Comparison of ENCODE assay signal across 8 cellular contexts in genomic region chr2:127386246-127386645, GRCh38. TPM values are rescaled to one million over a fixed set of nuclear protein-coding genes. Genes with fewer than 3 reads are reported as not detected.
DNase-seq lines count a peak whose midpoint lies in the region; ATAC-seq and TF ChIP-seq lines count a peak whose summit lies in the region.

No MANE protein-coding gene starts in this region.

- BruUV-seq in OCI-LY7 (replicated peaks; lab: Mats Ljungman, UMichigan): no TSS peak

- H3K9me2 ChIP-seq in OCI-LY7 (ENCODE audit: insufficient read depth, low read length): no peaks in the 10 kb centered on the region

- peaks cover 1% of the 10 kb centered on the region; the same call in 1 of the 2 replicates for H3K9me3 ChIP-seq in OCI-LY7 (ENCODE audit: low read length)

- TF ChIP-seq CTCF in GM12864 (IDR thresholded peaks at IDR 0.05; ENCODE audit: low read depth, low read length, missing control alignments) (no peak), OCI-LY7 (conservative IDR thresholded peaks at IDR 0.05; ENCODE audit: low read length) (no peak), epithelial cell of proximal tubule (conservative IDR thresholded peaks at IDR 0.05; ENCODE audit: low read depth, low read length) (no peak)

- peaks cover 72% of the 10 kb centered on the region for H3K79me2 ChIP-seq in OCI-LY7 (ENCODE audit: insufficient read depth, low read depth, low read length)

- DNase-seq in GM12864 (ENCODE audit: low read depth) (no peak), OCI-LY7 (ENCODE audit: low spot score) (no peak), epithelial cell of proximal tubule (ENCODE audit: low read depth) (no peak), OCI-M2 (lab: John Stamatoyannopoulos, UW; ENCODE audit: unreplicated experiment) (no peak)
- no peak for DNase-seq in stimulated activated CD4-positive, alpha-beta T cell treated with anti-CD3 and anti-CD28 coated beads, Interleukin-4, amount 100 ng/mL, for 24 hours

- peaks cover 25% of the 10 kb centered on the region for H4K20me1 ChIP-seq in OCI-LY7 (ENCODE audit: insufficient read depth, low read length)

- H2AFZ ChIP-seq in OCI-LY7 (ENCODE audit: low read length): no peak overlapping the region

- ATAC-seq in GM21423 (IDR thresholded peaks at IDR 0.05; ENCODE audit: unreplicated experiment) (no peak), GM19328 (IDR thresholded peaks at IDR 0.05; ENCODE audit: unreplicated experiment) (no peak)

- H3K4me3 ChIP-seq in GM12864 (ENCODE audit: low read depth, low read length): peak overlapping the region; percentile 97; the same call in 1 of the 2 replicates
- peak overlapping the region; percentile 95 for H3K4me3 ChIP-seq in OCI-LY7 (ENCODE audit: low read depth, low read length, poor library complexity, severe bottlenecking)
- peak overlapping the region; percentile 84 for H3K4me3 ChIP-seq in epithelial cell of proximal tubule (ENCODE audit: low read depth, low read length)
- peak overlapping the region; percentile 87 for H3K4me3 ChIP-seq in rectal smooth muscle tissue (ENCODE audit: low read length)

- intact Hi-C loops in OCI-LY7 (cut with micrococcal nuclease; ENCODE audit: unreplicated experiment): loop anchor here (2.0 to 10.0 kb wide), 6 partner anchors 19 to 729 kb away; partner anchors contain the start of genes GYPC and IWS1

- H3K9ac ChIP-seq in rectal smooth muscle tissue (ENCODE audit: low read length): no peak overlapping the region

- CTCF ChIA-PET in OCI-LY7 (lab: Charles Lee; ENCODE audit: unreplicated experiment): no interaction called here

- H3K4me1 ChIP-seq in OCI-LY7 (ENCODE audit: insufficient read depth, low read length, poor library complexity, severe bottlenecking) (peaks cover 52% of the 10 kb centered on the region), rectal smooth muscle tissue (ENCODE audit: control insufficient read depth, insufficient read depth, low read length) (peaks cover 3% of the 10 kb centered on the region)

- H3K36me3 ChIP-seq in OCI-LY7 (ENCODE audit: insufficient read depth, low read length) (peaks cover 27% of the 10 kb centered on the region), rectal smooth muscle tissue (ENCODE audit: control insufficient read depth, insufficient read depth, low read length) (no peaks in the 10 kb centered on the region)

- peak overlapping the region; percentile 74 for H3K4me2 ChIP-seq in OCI-LY7 (ENCODE audit: low read length)

- H3K27ac ChIP-seq in OCI-LY7 (ENCODE audit: low read depth, low read length, poor library complexity, severe bottlenecking): peak overlapping the region; percentile 98
- H3K27ac ChIP-seq in rectal smooth muscle tissue (ENCODE audit: low read depth, low read length): no peak overlapping the region

- POLR2A ChIA-PET in OCI-LY7 (lab: Charles Lee): interaction anchor here (0.8 to 1.1 kb wide), 2 partner anchors 21 to 36 kb away, joined by 3 to 6 read pairs; no protein-coding TSS in a partner anchor

- no peaks in the 10 kb centered on the region for H3K27me3 ChIP-seq in rectal smooth muscle tissue (ENCODE audit: control insufficient read depth, insufficient read depth, low read length)

RNA-seq across cellular contexts. Expression of gene MAP3K2, which starts 1.5 kb away (rescaled TPM):
- total RNA-seq in OCI-LY7 (2014; rRNA removed; shearing (Covaris generic)): 33.2 and 47.5 TPM in 2 replicates
- 52.5 and 55.9 TPM in 2 replicates for total RNA-seq in OCI-LY7 (2022)
- 17.6 and 22.4 TPM in 2 replicates for total RNA-seq in epithelial cell of proximal tubule

RNA-seq across cellular contexts. Expression of gene PROC, which starts 32.0 kb away (rescaled TPM):
- 0.41 TPM in 1 of 2 replicates, not detected in the other for total RNA-seq in OCI-LY7 (2014; rRNA removed; shearing (Covaris generic))
- total RNA-seq in OCI-LY7 (2022) (0.59 TPM in 1 of 2 replicates, not detected in the other), epithelial cell of proximal tubule (0.17 and 0.29 TPM in 2 replicates)
